Comparison of ENCODE assay signal across 15 cellular contexts in the genomic region with DNA sequence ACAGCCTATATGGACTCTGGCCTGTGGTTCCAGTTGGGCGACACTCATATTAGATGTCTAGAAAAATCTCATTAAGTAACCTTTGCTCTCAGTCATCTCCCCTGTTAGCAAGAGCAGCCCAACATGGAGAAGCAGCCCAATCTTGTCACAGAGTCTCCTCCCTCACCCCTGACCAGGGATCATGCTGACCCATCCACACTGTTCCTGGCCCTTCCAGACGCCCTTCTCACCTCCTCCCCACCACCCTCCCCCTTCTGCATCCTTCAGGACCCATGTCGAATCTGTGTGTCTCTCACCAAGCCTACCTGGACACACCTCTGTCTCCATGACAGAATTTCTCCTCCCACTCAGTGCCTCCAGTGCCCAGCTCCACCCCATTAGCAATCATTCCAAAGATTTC.
DNase-seq lines count a peak whose midpoint lies in the region; ATAC-seq and TF ChIP-seq lines count a peak whose summit lies in the region.
"Had no signal": no experiment of that assay in that cellular context is flagged by ENCODE, and none has a peak within 500 bp of the region (broad histone marks: within the 10 kb centered on the region; RNA-seq: fewer than 3 reads in every experiment).

No MANE protein-coding gene starts in this region.

- no peak overlapping the region for H2AFZ ChIP-seq in neuronal stem cell (ENCODE audit: low read length)

- H2BK12ac ChIP-seq in neuronal stem cell (ENCODE audit: low read length), result no peak overlapping the region

- no peak overlapping the region for H3K4ac ChIP-seq in neuronal stem cell (ENCODE audit: low read length)

- no peaks in the 10 kb centered on the region for H3K36me3 Mint-ChIP-seq in dendritic cell treated with granulocyte-macrophage colony-stimulating factor and Interleukin-4, amounts not matched to agents 40 ng/mL and 50 ng/mL, for 4 days (ENCODE audit: low read depth)
- H3K36me3 Mint-ChIP-seq: CD14-positive monocyte; CD4-positive, alpha-beta memory T cell had no signal

- H3K18ac ChIP-seq in neuronal stem cell (ENCODE audit: low read length), result peak overlapping the region; percentile 44

- WGBS in neuronal stem cell (ENCODE audit: extremely low coverage in 2 of 2, insufficient read length in 2 of 2, insufficient replicate concordance in 1 of 2), 2 donors, result no CpG with 5 or more reads among the region's 3 CpGs

- H3K4me3 ChIP-seq in neuronal stem cell (ENCODE audit: low read length in 2 of 2) (no peak overlapping the region), vagina (no peak overlapping the region)
- H3K4me3 ChIP-seq: BLaER1 had no signal

- H3K4me3 Mint-ChIP-seq in dendritic cell treated with granulocyte-macrophage colony-stimulating factor and Interleukin-4, amounts not matched to agents 40 ng/mL and 50 ng/mL, for 4 days, result no peak overlapping the region
- H3K4me3 Mint-ChIP-seq: H9 had no signal

- no peak for TF ChIP-seq POLR2A in vagina (IDR thresholded peaks at IDR 0.05)

- peak overlapping the region; percentile 3 for H3K9ac ChIP-seq in neuronal stem cell (ENCODE audit: low read depth, low read length, poor library complexity)
- H3K9ac ChIP-seq: BLaER1 had no signal

- H3K9me3 ChIP-seq in neuronal stem cell (replicated peaks in 1 of 2; ENCODE audit: control insufficient read depth in 2 of 2, insufficient read depth in 1 of 2, low read depth in 1 of 2, low read length in 2 of 2) (no peaks in the 10 kb centered on the region), vagina (no peaks in the 10 kb centered on the region)
- H3K9me3 ChIP-seq: BLaER1 had no signal

- ATAC-seq in left colon, result peak; percentile 34
- no peak for ATAC-seq in GM21717 (IDR thresholded peaks at IDR 0.05; ENCODE audit: unreplicated experiment)
- ATAC-seq in Right ventricle myocardium superior (ENCODE audit: poor library complexity), result no peak

- DNase-seq in left colon (no peak), neuronal stem cell (ENCODE audit: low spot score) (no peak), vagina (ENCODE audit: extremely low spot score in 2 of 2) (peak; percentile 56 to 84), DMS 273 (lab: John Stamatoyannopoulos, UW; ENCODE audit: unreplicated experiment) (no peak), Right ventricle myocardium superior (no peak)
- DNase-seq: 8988T; CD4-positive, alpha-beta memory T cell; DMS79 treated with DMSO at 0.1 percent for 48 hours; GF-D8; GOT3; H9 had no signal

- TF ChIP-seq CTCF in vagina (IDR thresholded peaks at IDR 0.05), result no peak

- H3K27ac ChIP-seq in neuronal stem cell (replicated peaks; ENCODE audit: low read length) (no peak overlapping the region), vagina (no peak overlapping the region)
- H3K27ac ChIP-seq: BLaER1 had no signal

- no peaks in the 10 kb centered on the region for H3K4me1 Mint-ChIP-seq in dendritic cell treated with granulocyte-macrophage colony-stimulating factor and Interleukin-4, amounts not matched to agents 40 ng/mL and 50 ng/mL, for 4 days (ENCODE audit: low read depth)

- H3K4me2 ChIP-seq in neuronal stem cell (ENCODE audit: insufficient read depth, low read length, poor library complexity, severe bottlenecking), result no peak overlapping the region
- H3K4me2 ChIP-seq: BLaER1 had no signal

- H2BK120ac ChIP-seq in neuronal stem cell (ENCODE audit: low read depth, low read length), result no peak overlapping the region

- H3K14ac ChIP-seq in neuronal stem cell (ENCODE audit: low read length), result no peak overlapping the region

- H4K8ac ChIP-seq in neuronal stem cell (ENCODE audit: low read depth, low read length), result no peak overlapping the region

- peak overlapping the region; percentile 53 for H2BK15ac ChIP-seq in neuronal stem cell (ENCODE audit: low read length)

- H2AK5ac ChIP-seq in neuronal stem cell (ENCODE audit: low read depth, low read length), result no peak overlapping the region

- intact Hi-C loops in dendritic cell treated with granulocyte-macrophage colony-stimulating factor and Interleukin-4, amounts not matched to agents 40 ng/mL and 50 ng/mL, for 4 days (cut with micrococcal nuclease), result no loop called here
- intact Hi-C loops in left colon (cut with DNase I, micrococcal nuclease), result no loop called here
- intact Hi-C loops in vagina (cut with DNase I), result no loop called here
- intact Hi-C loops in Right ventricle myocardium superior (cut with DNase I), result no loop called here

- peak overlapping the region; percentile 26 for H3K27ac Mint-ChIP-seq in dendritic cell treated with granulocyte-macrophage colony-stimulating factor and Interleukin-4, amounts not matched to agents 40 ng/mL and 50 ng/mL, for 4 days
- H3K27ac Mint-ChIP-seq: CD14-positive monocyte; CD4-positive, alpha-beta memory T cell had no signal

- no peaks in the 10 kb centered on the region for H3K9me3 Mint-ChIP-seq in dendritic cell treated with granulocyte-macrophage colony-stimulating factor and Interleukin-4, amounts not matched to agents 40 ng/mL and 50 ng/mL, for 4 days
- H3K9me3 Mint-ChIP-seq: CD14-positive monocyte; CD4-positive, alpha-beta memory T cell; H9 had no signal

- H3K27me3 ChIP-seq in neuronal stem cell (ENCODE audit: control insufficient read depth in 3 of 3, insufficient read depth in 3 of 3, low read depth in 1 of 3, low read length in 3 of 3), result peaks cover 0 to 4% (median 2%) of the 10 kb centered on the region in 3 experiments
- H3K27me3 ChIP-seq in vagina, result no peaks in the 10 kb centered on the region
- H3K27me3 ChIP-seq: BLaER1 had no signal

- H3K36me3 ChIP-seq in neuronal stem cell (replicated peaks in 1 of 2; ENCODE audit: control insufficient read depth in 2 of 2, insufficient read depth in 2 of 2, low read length in 2 of 2), result no peaks in the 10 kb centered on the region
- H3K36me3 ChIP-seq in vagina, result no peaks in the 10 kb centered on the region
- H3K36me3 ChIP-seq: BLaER1 had no signal

- no peak overlapping the region for H3K23ac ChIP-seq in neuronal stem cell (ENCODE audit: low read depth, low read length, poor library complexity)

- no peaks in the 10 kb centered on the region for H3K79me1 ChIP-seq in neuronal stem cell (ENCODE audit: low read depth, low read length)

- H3K4me1 ChIP-seq in neuronal stem cell (ENCODE audit: control insufficient read depth in 2 of 2, insufficient read depth in 1 of 2, low read depth in 1 of 2, low read length in 2 of 2), result peaks cover 2 to 5% of the 10 kb centered on the region in 2 donors
- no peaks in the 10 kb centered on the region for H3K4me1 ChIP-seq in vagina

- no peak overlapping the region for H4K91ac ChIP-seq in neuronal stem cell (ENCODE audit: low read depth, low read length, poor library complexity)

- no peak overlapping the region for H2BK5ac ChIP-seq in neuronal stem cell (ENCODE audit: low read length)

- H3K27me3 Mint-ChIP-seq in dendritic cell treated with granulocyte-macrophage colony-stimulating factor and Interleukin-4, amounts not matched to agents 40 ng/mL and 50 ng/mL, for 4 days, result peaks cover 72% of the 10 kb centered on the region

Comparison
In these comparisons a context has a peak if more than half of its experiments do, and no peak if none do; other contexts are left out.
1. DNase-seq: peak in vagina (2 of 2); none in left colon (0 of 2), neuronal stem cell (single experiment), DMS 273 (single experiment) and Right ventricle myocardium superior (single experiment).